Comparison of ENCODE assay signal across 18 cellular contexts in the genomic region with DNA sequence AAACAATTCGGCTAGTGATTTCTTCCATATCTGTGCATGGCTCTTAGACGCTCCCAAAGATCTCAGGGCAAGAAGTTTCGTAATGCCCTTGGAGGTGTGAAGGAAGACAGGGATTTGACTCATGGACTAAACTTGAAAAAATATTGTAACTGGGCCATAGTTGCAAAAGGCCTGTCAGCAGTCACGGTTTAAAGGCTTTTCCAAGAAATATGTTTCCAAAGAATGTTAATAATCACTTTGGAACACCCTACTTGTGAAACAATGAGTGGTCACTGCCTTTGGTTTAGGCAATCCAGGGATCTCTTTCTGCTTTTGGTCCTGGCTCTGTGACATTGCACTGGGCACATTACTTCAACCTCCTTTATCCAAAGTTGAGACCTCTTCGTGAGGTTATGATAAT.
DNase-seq lines count a peak whose midpoint lies in the region; ATAC-seq and TF ChIP-seq lines count a peak whose summit lies in the region.
"Had no signal": no experiment of that assay in that cellular context is flagged by ENCODE, and none has a peak within 500 bp of the region (broad histone marks: within the 10 kb centered on the region; RNA-seq: fewer than 3 reads in every experiment).

No MANE protein-coding gene starts in this region.

- TF ChIP-seq CTCF in foreskin fibroblast (IDR thresholded peaks at IDR 0.05; ENCODE audit: low read depth, low read length) (no peak), dorsolateral prefrontal cortex (IDR thresholded peaks at IDR 0.05 in 54 of 56, conservative IDR thresholded peaks at IDR 0.05 in 2 of 56; ENCODE audit: low read depth in 1 of 56, partially characterized antibody in 56 of 56) (no peak)

- H3K4me3 ChIP-seq in foreskin fibroblast (ENCODE audit: low read depth in 1 of 2, low read length in 2 of 2) (no peak overlapping the region), skeletal muscle cell (ENCODE audit: low read depth, low read length) (no peak overlapping the region), dorsolateral prefrontal cortex (no peak overlapping the region)
- H3K4me3 ChIP-seq: MG63 had no signal

- no peaks in the 10 kb centered on the region for H3K27me3 ChIP-seq in dorsolateral prefrontal cortex
- H3K27me3 ChIP-seq: MG63, neutrophil had no signal

- peak; percentile 40 for DNase-seq in EL
- DNase-seq in amniotic epithelial cell (ENCODE audit: low read depth): peak; percentile 89
- DNase-seq in foreskin fibroblast: peak; percentile 87 to 92
- peak; percentile 75 for DNase-seq in skeletal muscle cell (ENCODE audit: low read depth)
- no peak for DNase-seq in dorsolateral prefrontal cortex
- DNase-seq in NCI-H1092 treated with DMSO at 0.1 percent for 48 hours (lab: John Stamatoyannopoulos, UW): no peak
- DNase-seq: activated CD4-positive, alpha-beta T cell treated with anti-CD3 and anti-CD28 coated beads, Interleukin-2, amount 50 U/mL, for 4 hours; activated naive CD4-positive, alpha-beta T cell treated with anti-CD3 and anti-CD28 coated beads, Interleukin-2, amount 50 U/mL, for 16 hours; central memory CD4-positive, alpha-beta T cell; MG63; NCI-H2081; NCI-H524 treated with DMSO at 0.1 percent for 48 hours; SK-N-SH; stimulated activated CD4-positive, alpha-beta T cell treated with anti-CD3 and anti-CD28 coated beads, Interleukin-2, amount 100 ng/mL, for 48 hours had no signal

- H3K27ac ChIP-seq in dorsolateral prefrontal cortex: no peak overlapping the region
- H3K27ac ChIP-seq: C4-2B, neutrophil had no signal

- intact Hi-C loops in dorsolateral prefrontal cortex (cut with DNase I): loop anchor here (2.0 to 10.0 kb wide), 4 partner anchors 68 to 601 kb away; no protein-coding TSS in a partner anchor

- ATAC-seq in GM18858 (IDR thresholded peaks at IDR 0.05; ENCODE audit: unreplicated experiment) (no peak), HG02759 (IDR thresholded peaks at IDR 0.05; ENCODE audit: unreplicated experiment) (no peak)

Comparison
In these comparisons a context has a peak if more than half of its experiments do, and no peak if none do; other contexts are left out.
1. DNase-seq: peak in EL (single experiment), amniotic epithelial cell (single experiment), foreskin fibroblast (2 of 2) and skeletal muscle cell (single experiment); none in dorsolateral prefrontal cortex (0 of 10) and NCI-H1092 treated with DMSO at 0.1 percent for 48 hours (single experiment).